ENCODE assay signal across 1 cellular context in genomic region chr13:41588899-41589298, GRCh38.
TF ChIP-seq lines count a peak whose summit lies in the region.

No MANE protein-coding gene starts in this region.

TF ChIP-seq in GM23338, 12 proteins besides CTCF, POLR2A, EP300 and RAD21 (continued from another document):
- no peak for TF ChIP-seq ZNF462 (CRISPR knock-in tag; IDR thresholded peaks at IDR 0.05)
- no peak for TF ChIP-seq STAT1 (IDR thresholded peaks at IDR 0.05; ENCODE audit: unreplicated experiment)
- no peak for TF ChIP-seq CREB1 (CRISPR knock-in tag; IDR thresholded peaks at IDR 0.05; ENCODE audit: low read depth)
- TF ChIP-seq ZNF114 (CRISPR knock-in tag; IDR thresholded peaks at IDR 0.05), result no peak
- no peak for TF ChIP-seq ZNF331 (CRISPR knock-in tag; IDR thresholded peaks at IDR 0.05; ENCODE audit: low read depth)
- TF ChIP-seq, protein P1, sequence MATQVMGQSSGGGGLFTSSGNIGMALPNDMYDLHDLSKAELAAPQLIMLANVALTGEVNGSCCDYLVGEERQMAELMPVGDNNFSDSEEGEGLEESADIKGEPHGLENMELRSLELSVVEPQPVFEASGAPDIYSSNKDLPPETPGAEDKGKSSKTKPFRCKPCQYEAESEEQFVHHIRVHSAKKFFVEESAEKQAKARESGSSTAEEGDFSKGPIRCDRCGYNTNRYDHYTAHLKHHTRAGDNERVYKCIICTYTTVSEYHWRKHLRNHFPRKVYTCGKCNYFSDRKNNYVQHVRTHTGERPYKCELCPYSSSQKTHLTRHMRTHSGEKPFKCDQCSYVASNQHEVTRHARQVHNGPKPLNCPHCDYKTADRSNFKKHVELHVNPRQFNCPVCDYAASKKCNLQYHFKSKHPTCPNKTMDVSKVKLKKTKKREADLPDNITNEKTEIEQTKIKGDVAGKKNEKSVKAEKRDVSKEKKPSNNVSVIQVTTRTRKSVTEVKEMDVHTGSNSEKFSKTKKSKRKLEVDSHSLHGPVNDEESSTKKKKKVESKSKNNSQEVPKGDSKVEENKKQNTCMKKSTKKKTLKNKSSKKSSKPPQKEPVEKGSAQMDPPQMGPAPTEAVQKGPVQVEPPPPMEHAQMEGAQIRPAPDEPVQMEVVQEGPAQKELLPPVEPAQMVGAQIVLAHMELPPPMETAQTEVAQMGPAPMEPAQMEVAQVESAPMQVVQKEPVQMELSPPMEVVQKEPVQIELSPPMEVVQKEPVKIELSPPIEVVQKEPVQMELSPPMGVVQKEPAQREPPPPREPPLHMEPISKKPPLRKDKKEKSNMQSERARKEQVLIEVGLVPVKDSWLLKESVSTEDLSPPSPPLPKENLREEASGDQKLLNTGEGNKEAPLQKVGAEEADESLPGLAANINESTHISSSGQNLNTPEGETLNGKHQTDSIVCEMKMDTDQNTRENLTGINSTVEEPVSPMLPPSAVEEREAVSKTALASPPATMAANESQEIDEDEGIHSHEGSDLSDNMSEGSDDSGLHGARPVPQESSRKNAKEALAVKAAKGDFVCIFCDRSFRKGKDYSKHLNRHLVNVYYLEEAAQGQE (IDR thresholded peaks at IDR 0.05; ENCODE audit: unreplicated experiment), result no peak
- TF ChIP-seq POLR2AphosphoS5 (IDR thresholded peaks at IDR 0.05; ENCODE audit: low read depth), result no peak
- TF ChIP-seq EZH2 (IDR thresholded peaks at IDR 0.05; ENCODE audit: low read depth, unreplicated experiment), result no peak
